Comparison of ENCODE assay signal across 8 cellular contexts in genomic region chr16:87862597-87863326, GRCh38. TPM values are rescaled to one million over a fixed set of nuclear protein-coding genes. Genes with fewer than 3 reads are reported as not detected.
DNase-seq lines count a peak whose midpoint lies in the region; ATAC-seq, FAIRE-seq and TF ChIP-seq lines count a peak whose summit lies in the region.
"Not testable (repeated sequence)": the region's sequence is repeated elsewhere in the genome, so short reads cannot be mapped to it uniquely, and the experiment has no call there.

No MANE protein-coding gene starts in this region.

- not testable (repeated sequence) for TF ChIP-seq EP300 in A549 (IDR thresholded peaks at IDR 0.05); GM12878 (IDR thresholded peaks at IDR 0.05; ENCODE audit: borderline replicate concordance in 1 of 2, control insufficient read depth in 1 of 2, low read depth in 2 of 2, low read length in 2 of 2)

- in situ Hi-C loops in GM12878 (cut with MboI), result loop anchor here (10.0 kb wide), 1 partner anchor 478 kb away; the partner anchor contains the start of gene FBXO31

- H3K27ac Mint-ChIP-seq in activated T-cell treated with anti-CD3 and anti-CD28 coated beads, Interleukin-2, amount 50 U/mL, for 24 hours, result peak overlapping the region; percentile 80
- H3K27ac Mint-ChIP-seq in naive B cell, result not testable (repeated sequence)
- peak overlapping the region; percentile 97 for H3K27ac Mint-ChIP-seq in stimulated activated effector memory CD8-positive, alpha-beta T cell treated with anti-CD3 and anti-CD28 coated beads, Interleukin-12 subunit alpha, Interleukin-12 subunit beta, amount 100 ng/mL, for 72 hours

- H3K27me3 Mint-ChIP-seq in activated T-cell treated with anti-CD3 and anti-CD28 coated beads, Interleukin-2, amount 50 U/mL, for 24 hours; naive B cell: not testable (repeated sequence)

- peak in 1 of 2 experiments; percentile 4; a peak in 3 of 6 replicates for ATAC-seq in A549
- ATAC-seq in GM12878, result peak; percentile 2
- peak; percentile 56 to 78 for ATAC-seq in naive B cell (ENCODE audit: low read depth in 2 of 2)
- ATAC-seq in stimulated activated effector memory CD8-positive, alpha-beta T cell treated with anti-CD3 and anti-CD28 coated beads, Interleukin-12 subunit alpha, Interleukin-12 subunit beta, amount 100 ng/mL, for 72 hours, result not testable (repeated sequence)

- intact Hi-C loops in GM12878 (cut with micrococcal nuclease; ENCODE audit: unreplicated experiment); esophagus squamous epithelium (cut with DNase I): not testable (repeated sequence)

- RAD21 ChIA-PET in GM12878 (lab: Charles Lee; ENCODE audit: unreplicated experiment), result interaction anchor here (0.8 to 1.1 kb wide), 4 partner anchors 9 to 84 kb away, joined by 3 to 4 read pairs (median 3); no protein-coding TSS in a partner anchor

- peaks cover 95% of the 10 kb centered on the region for H3K36me3 Mint-ChIP-seq in activated T-cell treated with anti-CD3 and anti-CD28 coated beads, Interleukin-2, amount 50 U/mL, for 24 hours (ENCODE audit: low read depth)
- H3K36me3 Mint-ChIP-seq in naive B cell, result not testable (repeated sequence)
- H3K36me3 Mint-ChIP-seq in stimulated activated effector memory CD8-positive, alpha-beta T cell treated with anti-CD3 and anti-CD28 coated beads, Interleukin-12 subunit alpha, Interleukin-12 subunit beta, amount 100 ng/mL, for 72 hours, result peaks cover 100% of the 10 kb centered on the region

- not testable (repeated sequence) for H3K9me3 ChIP-seq in A549; GM12878 (replicated peaks; ENCODE audit: control insufficient read depth, insufficient read depth, low read length); esophagus squamous epithelium

- peaks cover 77% of the 10 kb centered on the region for H3K4me1 Mint-ChIP-seq in activated T-cell treated with anti-CD3 and anti-CD28 coated beads, Interleukin-2, amount 50 U/mL, for 24 hours (ENCODE audit: low read depth)
- H3K4me1 Mint-ChIP-seq in naive B cell, result peaks cover 3 to 14% (median 8%) of the 10 kb centered on the region in 3 donors
- H3K4me1 Mint-ChIP-seq in stimulated activated effector memory CD8-positive, alpha-beta T cell treated with anti-CD3 and anti-CD28 coated beads, Interleukin-12 subunit alpha, Interleukin-12 subunit beta, amount 100 ng/mL, for 72 hours, result peaks cover 76% of the 10 kb centered on the region

- POLR2A ChIA-PET in A549 (lab: Yijun Ruan, JAX); RWPE1 (lab: Yijun Ruan, JAX; ENCODE audit: low non-redundant PET); GM12878 (lab: Charles Lee): not testable (repeated sequence)

- not testable (repeated sequence) for H3K27me3 ChIP-seq in GM12878 (replicated peaks in 1 of 2; ENCODE audit: control insufficient read depth in 2 of 2, insufficient read depth in 2 of 2, low read length in 1 of 2); esophagus squamous epithelium

- H3K27ac ChIP-seq in A549 (peak overlapping the region; percentile 97 to 99), RWPE1 (peak overlapping the region; percentile 98), esophagus squamous epithelium (peak overlapping the region; percentile 72 to 85 (median 82))
- not testable (repeated sequence) for H3K27ac ChIP-seq in GM12878 (ENCODE audit: control insufficient read depth, insufficient read depth)

- peak overlapping the region; percentile 79 for H3K4me2 ChIP-seq in A549
- peak overlapping the region; percentile 42 for H3K4me2 ChIP-seq in GM12878 (ENCODE audit: control insufficient read depth, insufficient read depth)

- SMC1A ChIA-PET in GM12878 (lab: Charles Lee; ENCODE audit: uncharacterized antibody, unreplicated experiment), result interaction anchor here (1.1 kb wide), 1 partner anchor 9 kb away, joined by 3 read pairs; no protein-coding TSS in a partner anchor

- CTCF ChIA-PET in A549 (lab: Yijun Ruan, JAX), result interaction anchor here (1.5 to 15.7 kb wide), 3 partner anchors 14 to 80 kb away, joined by 4 to 269 read pairs (median 68); no protein-coding TSS in a partner anchor
- CTCF ChIA-PET in RWPE1 (lab: Yijun Ruan, JAX), result not testable (repeated sequence)
- CTCF ChIA-PET in GM12878 (lab: Yijun Ruan, JAX), result interaction anchor here (0.9 to 17.0 kb wide), 3 partner anchors 9 to 82 kb away, joined by 3 to 553 read pairs (median 40); no protein-coding TSS in a partner anchor

- not testable (repeated sequence) for TF ChIP-seq CTCF in A549 (IDR thresholded peaks at IDR 0.05); GM12864 (IDR thresholded peaks at IDR 0.05; ENCODE audit: low read depth, low read length, missing control alignments); RWPE1 (conservative IDR thresholded peaks at IDR 0.05; ENCODE audit: low read depth); GM12878 (IDR thresholded peaks at IDR 0.05 in 2 of 3, conservative IDR thresholded peaks at IDR 0.05 in 1 of 3; ENCODE audit: control insufficient read depth in 2 of 3, extremely low read depth in 1 of 3, insufficient read depth in 1 of 3, low read depth in 3 of 3, low read length in 3 of 3); esophagus squamous epithelium (IDR thresholded peaks at IDR 0.05)

- not testable (repeated sequence) for H2AFZ ChIP-seq in GM12878 (ENCODE audit: control insufficient read depth, low read depth, low read length)

- peaks cover 37% of the 10 kb centered on the region for H3K4me1 ChIP-seq in A549
- H3K4me1 ChIP-seq in GM12878 (ENCODE audit: control insufficient read depth, insufficient read depth, low read length), result peaks cover 30% of the 10 kb centered on the region
- H3K4me1 ChIP-seq in esophagus squamous epithelium, result peaks cover 27 to 99% (median 52%) of the 10 kb centered on the region in 3 donors

- WGBS in A549 (ENCODE audit: missing lambda C conversion rate), result 6% methylated on average over 12 of the region's 26 CpGs
- WGBS in GM12878 (ENCODE audit: insufficient coverage, insufficient replicate concordance, low lambda C conversion rate, missing lambda C conversion rate), result 60% methylated on average over 26 of the region's 26 CpGs
- WGBS in esophagus squamous epithelium, 2 donors, result 23 to 80% methylated on average over 1 to 12 of the region's 26 CpGs

- not testable (repeated sequence) for TF ChIP-seq POLR2A in A549 (IDR thresholded peaks at IDR 0.05; ENCODE audit: low read length); GM12878 (IDR thresholded peaks at IDR 0.05; ENCODE audit: low read depth, low read length); esophagus squamous epithelium (IDR thresholded peaks at IDR 0.05)

- H3K9me3 Mint-ChIP-seq in activated T-cell treated with anti-CD3 and anti-CD28 coated beads, Interleukin-2, amount 50 U/mL, for 24 hours; naive B cell; stimulated activated effector memory CD8-positive, alpha-beta T cell treated with anti-CD3 and anti-CD28 coated beads, Interleukin-12 subunit alpha, Interleukin-12 subunit beta, amount 100 ng/mL, for 72 hours: not testable (repeated sequence)

- H3K79me2 ChIP-seq in GM12878 (ENCODE audit: control insufficient read depth, insufficient read depth, low read length), result peaks cover 84% of the 10 kb centered on the region

- peak in 1 of 2 experiments; percentile 62 for DNase-seq in A549 (ENCODE audit: low read depth in 1 of 2, low spot score in 1 of 2)
- DNase-seq in GM12864 (ENCODE audit: low read depth); RWPE1 (ENCODE audit: low spot score); activated T-cell treated with anti-CD3 and anti-CD28 coated beads, Interleukin-2, amount 50 U/mL, for 24 hours; GM12878 (ENCODE audit: low read depth, low spot score); esophagus squamous epithelium (lab: John Stamatoyannopoulos, UW); naive B cell; stimulated activated effector memory CD8-positive, alpha-beta T cell treated with anti-CD3 and anti-CD28 coated beads, Interleukin-12 subunit alpha, Interleukin-12 subunit beta, amount 100 ng/mL, for 72 hours (ENCODE audit: low spot score in 2 of 2): not testable (repeated sequence)

- FAIRE-seq in A549 (lab: Jason Lieb, UNC); GM12878 (lab: Jason Lieb, UNC): not testable (repeated sequence)

- not testable (repeated sequence) for H4K20me1 ChIP-seq in GM12878 (ENCODE audit: control insufficient read depth, insufficient read depth)

- not testable (repeated sequence) for BruUV-seq in GM12878 (replicated peaks; lab: Mats Ljungman, UMichigan)

- TF ChIP-seq RAD21 in A549 (conservative IDR thresholded peaks at IDR 0.05 in 1 of 2, IDR thresholded peaks at IDR 0.05 in 1 of 2); GM12878 (IDR thresholded peaks at IDR 0.05; ENCODE audit: insufficient read depth, low read depth, low read length): not testable (repeated sequence)

- peak overlapping the region; percentile 77 for H3K4me3 ChIP-seq in A549
- peak overlapping the region; percentile 31 for H3K4me3 ChIP-seq in GM12864 (ENCODE audit: low read depth, low read length)
- H3K4me3 ChIP-seq in GM12878, result 0 out of 2 replicates have a peak overlapping the region, but pooled peaks have one; percentile 14
- peak overlapping the region in 3 of 4 donors; percentile 18 to 58 (median 45) for H3K4me3 ChIP-seq in esophagus squamous epithelium

- not testable (repeated sequence) for H3K9ac ChIP-seq in GM12878 (ENCODE audit: control insufficient read depth, insufficient read depth, low read length)

- H3K36me3 ChIP-seq in GM12878 (ENCODE audit: control insufficient read depth in 2 of 2, insufficient read depth in 2 of 2, low read length in 1 of 2); esophagus squamous epithelium: not testable (repeated sequence)

- peak overlapping the region; percentile 64 for H3K4me3 Mint-ChIP-seq in activated T-cell treated with anti-CD3 and anti-CD28 coated beads, Interleukin-2, amount 50 U/mL, for 24 hours
- not testable (repeated sequence) for H3K4me3 Mint-ChIP-seq in naive B cell
- H3K4me3 Mint-ChIP-seq in stimulated activated effector memory CD8-positive, alpha-beta T cell treated with anti-CD3 and anti-CD28 coated beads, Interleukin-12 subunit alpha, Interleukin-12 subunit beta, amount 100 ng/mL, for 72 hours, result peak overlapping the region; percentile 99

RNA-seq across cellular contexts. Expression of gene SLC7A5, which starts 6.5 kb away (rescaled TPM):
- polyA plus RNA-seq in A549 (2011; rRNA removed) (265 and 326 TPM in 2 replicates), A549 (2017; fragmentation: RNase III; extraction: RNeasy Plus Mini Kit Qiagen cat#74134 plus additional on column Dnase treatment) (903 to 1,096 TPM (median 972 TPM) in 3 replicates), GM12878 (2011; rRNA removed) (4.8 and 8.6 TPM in 2 replicates), GM12878 (2014; fragmentation: Illumina TruSeq; extraction: Trizol) (10.1 and 38.1 TPM in 2 replicates), GM12878 (2014; fragmentation: Nextera tagmentation; extraction: Ambion mirVana) (1 to 10 TPM; 2.3 to 4.2 TPM), GM12878 (2014; rRNA removed) (44.5 and 51.5 TPM in 2 replicates), GM12878 (2016; fragmentation: Nextera tagmentation; extraction: Ambion mirVana) (10 to 100 TPM; 55.0 to 56.2 TPM), naive B cell (ENCODE audit: low read depth in 6 of 6) (1 to 10 TPM in 4 of 6 donors, under 1 TPM in 2; 0.56 to 2.2 (median 1.7) TPM)
- polyA plus RNA-seq in A549 (2012; cell fraction: cytosol; rRNA removed), result 971 and 1,312 TPM in 2 replicates
- polyA plus RNA-seq in A549 (2012; cell fraction: nucleus; rRNA removed), result 1,440 and 1,925 TPM in 2 replicates
- polyA minus RNA-seq in A549 (2011; rRNA and poly(A)+ RNA removed), result 237 and 354 TPM in 2 replicates
- total RNA-seq in GM12878 (2013; cell fraction: nucleolus; rRNA removed), result 30.6 and 32.7 TPM in 2 replicates
- total RNA-seq in GM12878 (2014; rRNA removed) (29.8 and 33.4 TPM in 2 replicates), GM12878 (2014; rRNA removed; fragmentation: Illumina TruSeq; extraction: Trizol) (11.4 and 13.0 TPM in 2 replicates), GM12878 (2021) (95.1 and 101 TPM in 2 replicates), esophagus squamous epithelium (100 to 1,000 TPM in 3 of 4 donors, 10 to 100 TPM in 1; 75.3 to 179 (median 145) TPM)
- polyA plus RNA-seq in GM12878 (2011; ENCODE audit: low read depth), result 25.8 TPM
- polyA plus RNA-seq in GM12878 (2011; cell fraction: cytosol; rRNA removed), result 15.8 and 16.8 TPM in 2 replicates
- polyA plus RNA-seq in GM12878 (2011; cell fraction: nucleus; rRNA removed), result 25.1 and 32.3 TPM in 2 replicates
- polyA plus RNA-seq in GM12878 (2012), result 45.2 and 60.4 TPM in 2 replicates
- 10.7 and 17.2 TPM in 2 replicates for polyA minus RNA-seq in GM12878 (2011; rRNA and poly(A)+ RNA removed)
- polyA minus RNA-seq in GM12878 (2011; cell fraction: cytosol; rRNA and poly(A)+ RNA removed), result 20.3 and 21.6 TPM in 2 replicates
- polyA minus RNA-seq in GM12878 (2011; cell fraction: nucleus; rRNA and poly(A)+ RNA removed), result 10.8 and 18.6 TPM in 2 replicates

Comparison
In these comparisons a context has a peak if more than half of its experiments do, and no peak if none do; other contexts are left out.
1. H3K4me3 ChIP-seq: peak in every context shown above with its lines; median percentile 77 in A549; 45 in esophagus squamous epithelium; 31 in GM12864; 14 in GM12878.
2. RNA of gene SLC7A5, which starts 6.5 kb away (polyA plus RNA-seq): 265 to 1,925 TPM in A549; 2.3 to 60.4 TPM in GM12878 and 0.56 to 2.2 TPM in naive B cell; every median in the first group is over 4 times any median in the second.